25 cellular contexts compared by ENCODE assay signal in genomic region chr10:19579841-19580240, GRCh38.
"Had no signal": no experiment of that assay in that cellular context is flagged by ENCODE, and none has a peak within 500 bp of the region (broad histone marks: within the 10 kb centered on the region; RNA-seq: fewer than 3 reads in every experiment).

No MANE protein-coding gene starts in this region.

- H3K79me2 ChIP-seq: hepatocyte had no signal

- H3K27ac Mint-ChIP-seq: endodermal cell; memory B cell; natural killer cell treated with Interleukin-12 subunit alpha and Interleukin-12 subunit beta and Interleukin-15 and Interleukin-18, amount 100 ng/mL, for 72 hours; neural progenitor cell; stimulated activated effector memory CD8-positive, alpha-beta T cell treated with anti-CD3 and anti-CD28 coated beads, Interleukin-12 subunit alpha, Interleukin-12 subunit beta, amount 100 ng/mL, for 72 hours had no signal

- H3K4me3 Mint-ChIP-seq: endodermal cell; memory B cell; natural killer cell treated with Interleukin-12 subunit alpha and Interleukin-12 subunit beta and Interleukin-15 and Interleukin-18, amount 100 ng/mL, for 72 hours; neural progenitor cell; stimulated activated effector memory CD8-positive, alpha-beta T cell treated with anti-CD3 and anti-CD28 coated beads, Interleukin-12 subunit alpha, Interleukin-12 subunit beta, amount 100 ng/mL, for 72 hours had no signal

- H3K4me1 ChIP-seq: gastrocnemius medialis, heart left ventricle, prostate gland, right atrium auricular region, upper lobe of left lung had no signal

- H3K4me2 ChIP-seq: hepatocyte, neural progenitor cell had no signal

- H3K27me3 Mint-ChIP-seq: memory B cell; natural killer cell treated with Interleukin-12 subunit alpha and Interleukin-12 subunit beta and Interleukin-15 and Interleukin-18, amount 100 ng/mL, for 72 hours had no signal

- H3K4me1 Mint-ChIP-seq: memory B cell; stimulated activated effector memory CD8-positive, alpha-beta T cell treated with anti-CD3 and anti-CD28 coated beads, Interleukin-12 subunit alpha, Interleukin-12 subunit beta, amount 100 ng/mL, for 72 hours had no signal

- H3K27me3 ChIP-seq: dorsolateral prefrontal cortex, gastrocnemius medialis, heart left ventricle, hepatocyte, neural progenitor cell, right atrium auricular region, testis, tibial artery, upper lobe of left lung had no signal

- H3K9me3 ChIP-seq: gastrocnemius medialis, heart left ventricle, prostate gland, right atrium auricular region, testis, tibial artery, upper lobe of left lung had no signal

- H3K9me3 Mint-ChIP-seq: neural progenitor cell had no signal

- H3K9ac ChIP-seq: neural progenitor cell had no signal

- ATAC-seq: esophagus mucosa; gastrocnemius medialis; heart left ventricle; left lobe of liver; natural killer cell treated with Interleukin-12 subunit alpha and Interleukin-12 subunit beta and Interleukin-15 and Interleukin-18, amount 100 ng/mL, for 72 hours; sciatic nerve; stimulated activated effector memory CD8-positive, alpha-beta T cell treated with anti-CD3 and anti-CD28 coated beads, Interleukin-12 subunit alpha, Interleukin-12 subunit beta, amount 100 ng/mL, for 72 hours; stimulated activated naive CD8-positive, alpha-beta T cell treated with anti-CD3 and anti-CD28 coated beads, Interleukin-15, Interleukin-2, amounts not matched to agents 100 U/mL and 50 U/mL, for 24 hours had no signal

- H3K27ac ChIP-seq: dorsolateral prefrontal cortex, epithelial cell of prostate, gastrocnemius medialis, heart left ventricle, hepatocyte, neural progenitor cell, prostate gland, right atrium auricular region, testis, tibial artery, upper lobe of left lung had no signal

- H3K4me3 ChIP-seq: dorsolateral prefrontal cortex, gastrocnemius medialis, heart left ventricle, hepatocyte, lung, neural progenitor cell, prostate gland, right atrium auricular region, testis, tibial artery, upper lobe of left lung had no signal

- H2AFZ ChIP-seq: hepatocyte, neural progenitor cell had no signal

- H3K36me3 Mint-ChIP-seq: memory B cell; natural killer cell treated with Interleukin-12 subunit alpha and Interleukin-12 subunit beta and Interleukin-15 and Interleukin-18, amount 100 ng/mL, for 72 hours; neural progenitor cell; stimulated activated effector memory CD8-positive, alpha-beta T cell treated with anti-CD3 and anti-CD28 coated beads, Interleukin-12 subunit alpha, Interleukin-12 subunit beta, amount 100 ng/mL, for 72 hours had no signal

- H3K36me3 ChIP-seq: gastrocnemius medialis, heart left ventricle, neural progenitor cell, prostate gland, right atrium auricular region, tibial artery, upper lobe of left lung had no signal

- DNase-seq: dorsolateral prefrontal cortex; effector CD4-positive, alpha-beta T cell; endodermal cell; gastrocnemius medialis; heart left ventricle; kidney; stimulated activated CD4-positive, alpha-beta T cell treated with anti-CD3 and anti-CD28 coated beads, Interleukin-2, amount 100 ng/mL, for 24 hours; stimulated activated CD4-positive, alpha-beta T cell treated with anti-CD3 and anti-CD28 coated beads, Interleukin-4, amount 100 ng/mL, for 24 hours; stimulated activated naive CD8-positive, alpha-beta T cell treated with anti-CD3 and anti-CD28 coated beads, Interleukin-15, Interleukin-2, amounts not matched to agents 100 U/mL and 50 U/mL, for 24 hours; substantia nigra; testis; tibial artery; upper lobe of left lung had no signal
